ENCODE assay signal across 1 cellular context in the genomic region with DNA sequence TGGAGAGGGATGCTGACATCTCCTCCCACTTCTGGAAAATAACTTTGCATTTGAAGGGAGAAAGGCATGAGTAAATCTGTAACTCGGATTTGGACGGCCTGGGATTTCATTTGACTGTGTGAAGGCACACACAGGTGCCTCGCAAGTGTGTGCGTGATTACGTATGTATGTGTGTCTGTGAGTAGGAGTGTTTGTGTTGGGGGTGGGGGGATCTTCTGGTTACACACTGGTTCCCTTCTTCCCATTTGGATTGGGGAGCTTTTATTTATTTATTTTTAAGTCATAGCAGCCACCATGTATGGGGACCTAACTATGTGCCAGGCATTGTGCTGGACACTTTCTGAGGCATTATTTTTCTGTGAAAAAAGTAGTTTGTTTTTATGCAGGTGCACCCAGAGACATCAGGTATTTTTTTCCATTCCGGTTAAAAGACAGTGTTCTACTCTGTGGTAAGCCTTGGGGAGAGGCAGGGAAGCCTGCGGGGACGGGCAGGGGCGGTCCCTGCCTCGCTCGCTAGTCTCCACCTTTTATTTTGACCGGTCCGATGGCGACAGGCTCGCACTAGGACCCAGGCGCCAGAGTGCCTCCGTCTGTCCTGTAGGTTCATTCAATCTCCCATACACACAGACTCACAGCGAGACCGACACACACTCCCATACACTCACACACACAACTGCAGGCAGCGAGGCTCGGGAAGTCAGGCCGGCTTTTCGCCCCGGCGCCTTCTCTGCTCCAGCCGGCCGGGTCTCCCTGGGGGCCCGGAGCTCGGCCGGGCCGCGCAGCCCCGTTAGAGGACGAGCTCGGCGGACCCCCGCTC.
TF ChIP-seq lines count a peak whose summit lies in the region.

A gene (plus strand): TSS at position 618 of the 817 bp plus-strand sequence. CDS start 204 bp downstream, outside the sequence.

TF ChIP-seq in HepG2, 621 proteins besides CTCF, POLR2A, EP300 and RAD21 (continued from another document):
- TF ChIP-seq, protein P1, sequence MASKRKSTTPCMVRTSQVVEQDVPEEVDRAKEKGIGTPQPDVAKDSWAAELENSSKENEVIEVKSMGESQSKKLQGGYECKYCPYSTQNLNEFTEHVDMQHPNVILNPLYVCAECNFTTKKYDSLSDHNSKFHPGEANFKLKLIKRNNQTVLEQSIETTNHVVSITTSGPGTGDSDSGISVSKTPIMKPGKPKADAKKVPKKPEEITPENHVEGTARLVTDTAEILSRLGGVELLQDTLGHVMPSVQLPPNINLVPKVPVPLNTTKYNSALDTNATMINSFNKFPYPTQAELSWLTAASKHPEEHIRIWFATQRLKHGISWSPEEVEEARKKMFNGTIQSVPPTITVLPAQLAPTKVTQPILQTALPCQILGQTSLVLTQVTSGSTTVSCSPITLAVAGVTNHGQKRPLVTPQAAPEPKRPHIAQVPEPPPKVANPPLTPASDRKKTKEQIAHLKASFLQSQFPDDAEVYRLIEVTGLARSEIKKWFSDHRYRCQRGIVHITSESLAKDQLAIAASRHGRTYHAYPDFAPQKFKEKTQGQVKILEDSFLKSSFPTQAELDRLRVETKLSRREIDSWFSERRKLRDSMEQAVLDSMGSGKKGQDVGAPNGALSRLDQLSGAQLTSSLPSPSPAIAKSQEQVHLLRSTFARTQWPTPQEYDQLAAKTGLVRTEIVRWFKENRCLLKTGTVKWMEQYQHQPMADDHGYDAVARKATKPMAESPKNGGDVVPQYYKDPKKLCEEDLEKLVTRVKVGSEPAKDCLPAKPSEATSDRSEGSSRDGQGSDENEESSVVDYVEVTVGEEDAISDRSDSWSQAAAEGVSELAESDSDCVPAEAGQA (IDR thresholded peaks at IDR 0.05; ENCODE audit: low read depth): 0 out of 2 replicates have a peak, but pooled peaks have one; percentile 16
- TF ChIP-seq, protein P1 (CRISPR knock-in tag; IDR thresholded peaks at IDR 0.05; ENCODE audit: borderline replicate concordance): no peak
- TF ChIP-seq, protein P2, sequence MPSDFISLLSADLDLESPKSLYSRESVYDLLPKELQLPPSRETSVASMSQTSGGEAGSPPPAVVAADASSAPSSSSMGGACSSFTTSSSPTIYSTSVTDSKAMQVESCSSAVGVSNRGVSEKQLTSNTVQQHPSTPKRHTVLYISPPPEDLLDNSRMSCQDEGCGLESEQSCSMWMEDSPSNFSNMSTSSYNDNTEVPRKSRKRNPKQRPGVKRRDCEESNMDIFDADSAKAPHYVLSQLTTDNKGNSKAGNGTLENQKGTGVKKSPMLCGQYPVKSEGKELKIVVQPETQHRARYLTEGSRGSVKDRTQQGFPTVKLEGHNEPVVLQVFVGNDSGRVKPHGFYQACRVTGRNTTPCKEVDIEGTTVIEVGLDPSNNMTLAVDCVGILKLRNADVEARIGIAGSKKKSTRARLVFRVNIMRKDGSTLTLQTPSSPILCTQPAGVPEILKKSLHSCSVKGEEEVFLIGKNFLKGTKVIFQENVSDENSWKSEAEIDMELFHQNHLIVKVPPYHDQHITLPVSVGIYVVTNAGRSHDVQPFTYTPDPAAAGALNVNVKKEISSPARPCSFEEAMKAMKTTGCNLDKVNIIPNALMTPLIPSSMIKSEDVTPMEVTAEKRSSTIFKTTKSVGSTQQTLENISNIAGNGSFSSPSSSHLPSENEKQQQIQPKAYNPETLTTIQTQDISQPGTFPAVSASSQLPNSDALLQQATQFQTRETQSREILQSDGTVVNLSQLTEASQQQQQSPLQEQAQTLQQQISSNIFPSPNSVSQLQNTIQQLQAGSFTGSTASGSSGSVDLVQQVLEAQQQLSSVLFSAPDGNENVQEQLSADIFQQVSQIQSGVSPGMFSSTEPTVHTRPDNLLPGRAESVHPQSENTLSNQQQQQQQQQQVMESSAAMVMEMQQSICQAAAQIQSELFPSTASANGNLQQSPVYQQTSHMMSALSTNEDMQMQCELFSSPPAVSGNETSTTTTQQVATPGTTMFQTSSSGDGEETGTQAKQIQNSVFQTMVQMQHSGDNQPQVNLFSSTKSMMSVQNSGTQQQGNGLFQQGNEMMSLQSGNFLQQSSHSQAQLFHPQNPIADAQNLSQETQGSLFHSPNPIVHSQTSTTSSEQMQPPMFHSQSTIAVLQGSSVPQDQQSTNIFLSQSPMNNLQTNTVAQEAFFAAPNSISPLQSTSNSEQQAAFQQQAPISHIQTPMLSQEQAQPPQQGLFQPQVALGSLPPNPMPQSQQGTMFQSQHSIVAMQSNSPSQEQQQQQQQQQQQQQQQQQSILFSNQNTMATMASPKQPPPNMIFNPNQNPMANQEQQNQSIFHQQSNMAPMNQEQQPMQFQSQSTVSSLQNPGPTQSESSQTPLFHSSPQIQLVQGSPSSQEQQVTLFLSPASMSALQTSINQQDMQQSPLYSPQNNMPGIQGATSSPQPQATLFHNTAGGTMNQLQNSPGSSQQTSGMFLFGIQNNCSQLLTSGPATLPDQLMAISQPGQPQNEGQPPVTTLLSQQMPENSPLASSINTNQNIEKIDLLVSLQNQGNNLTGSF (CRISPR knock-in tag; IDR thresholded peaks at IDR 0.05): peak; percentile 40; the same call in 1 of the 2 replicates
- TF ChIP-seq ATAD3A (CRISPR knock-in tag; IDR thresholded peaks at IDR 0.05): no peak
- no peak for TF ChIP-seq SMYD3 (CRISPR knock-in tag; IDR thresholded peaks at IDR 0.05)
- 0 out of 2 replicates have a peak, but pooled peaks have one; percentile 50 for TF ChIP-seq ZNF530 (CRISPR knock-in tag; IDR thresholded peaks at IDR 0.05; ENCODE audit: low read depth)
- TF ChIP-seq, protein P3, sequence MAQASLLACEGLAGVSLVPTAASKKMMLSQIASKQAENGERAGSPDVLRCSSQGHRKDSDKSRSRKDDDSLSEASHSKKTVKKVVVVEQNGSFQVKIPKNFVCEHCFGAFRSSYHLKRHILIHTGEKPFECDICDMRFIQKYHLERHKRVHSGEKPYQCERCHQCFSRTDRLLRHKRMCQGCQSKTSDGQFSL (CRISPR knock-in tag; IDR thresholded peaks at IDR 0.05): 0 out of 2 replicates have a peak, but pooled peaks have one; percentile 22
- TF ChIP-seq MED1 (CRISPR knock-in tag; IDR thresholded peaks at IDR 0.05): peak; percentile 67
- TF ChIP-seq ZBTB3 (CRISPR knock-in tag; IDR thresholded peaks at IDR 0.05; ENCODE audit: borderline replicate concordance, low read depth): no peak
- TF ChIP-seq ZNF549 (CRISPR knock-in tag; IDR thresholded peaks at IDR 0.05): no peak
- 0 out of 2 replicates have a peak, but pooled peaks have one; percentile 51 for TF ChIP-seq MIXL1 (CRISPR knock-in tag; IDR thresholded peaks at IDR 0.05)
- peak; percentile 50; the same call in 1 of the 2 replicates for TF ChIP-seq ZNF160 (CRISPR knock-in tag; IDR thresholded peaks at IDR 0.05)
- 0 out of 2 replicates have a peak, but pooled peaks have one; percentile 56 for TF ChIP-seq ZNF441 (CRISPR knock-in tag; IDR thresholded peaks at IDR 0.05; ENCODE audit: borderline replicate concordance)
- TF ChIP-seq, protein P4, sequence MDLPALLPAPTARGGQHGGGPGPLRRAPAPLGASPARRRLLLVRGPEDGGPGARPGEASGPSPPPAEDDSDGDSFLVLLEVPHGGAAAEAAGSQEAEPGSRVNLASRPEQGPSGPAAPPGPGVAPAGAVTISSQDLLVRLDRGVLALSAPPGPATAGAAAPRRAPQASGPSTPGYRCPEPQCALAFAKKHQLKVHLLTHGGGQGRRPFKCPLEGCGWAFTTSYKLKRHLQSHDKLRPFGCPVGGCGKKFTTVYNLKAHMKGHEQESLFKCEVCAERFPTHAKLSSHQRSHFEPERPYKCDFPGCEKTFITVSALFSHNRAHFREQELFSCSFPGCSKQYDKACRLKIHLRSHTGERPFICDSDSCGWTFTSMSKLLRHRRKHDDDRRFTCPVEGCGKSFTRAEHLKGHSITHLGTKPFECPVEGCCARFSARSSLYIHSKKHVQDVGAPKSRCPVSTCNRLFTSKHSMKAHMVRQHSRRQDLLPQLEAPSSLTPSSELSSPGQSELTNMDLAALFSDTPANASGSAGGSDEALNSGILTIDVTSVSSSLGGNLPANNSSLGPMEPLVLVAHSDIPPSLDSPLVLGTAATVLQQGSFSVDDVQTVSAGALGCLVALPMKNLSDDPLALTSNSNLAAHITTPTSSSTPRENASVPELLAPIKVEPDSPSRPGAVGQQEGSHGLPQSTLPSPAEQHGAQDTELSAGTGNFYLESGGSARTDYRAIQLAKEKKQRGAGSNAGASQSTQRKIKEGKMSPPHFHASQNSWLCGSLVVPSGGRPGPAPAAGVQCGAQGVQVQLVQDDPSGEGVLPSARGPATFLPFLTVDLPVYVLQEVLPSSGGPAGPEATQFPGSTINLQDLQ (CRISPR knock-in tag; IDR thresholded peaks at IDR 0.05): no peak
- no peak for TF ChIP-seq ZNF230 (CRISPR knock-in tag; IDR thresholded peaks at IDR 0.05)
- TF ChIP-seq SOX6 (IDR thresholded peaks at IDR 0.05): no peak
- peak; percentile 66 for TF ChIP-seq SOX6 (CRISPR knock-in tag; IDR thresholded peaks at IDR 0.05)
- TF ChIP-seq FOSL1 (CRISPR knock-in tag; IDR thresholded peaks at IDR 0.05; ENCODE audit: borderline replicate concordance): no peak
- no peak for TF ChIP-seq SP5 (CRISPR knock-in tag; IDR thresholded peaks at IDR 0.05; ENCODE audit: borderline replicate concordance, low read depth)
- TF ChIP-seq MEIS1 (CRISPR knock-in tag; IDR thresholded peaks at IDR 0.05; ENCODE audit: borderline replicate concordance): no peak
- no peak for TF ChIP-seq SP140L (CRISPR knock-in tag; IDR thresholded peaks at IDR 0.05; ENCODE audit: borderline replicate concordance)
- TF ChIP-seq ZNF766 (CRISPR knock-in tag; IDR thresholded peaks at IDR 0.05; ENCODE audit: borderline replicate concordance): no peak
- TF ChIP-seq NPAS2 (CRISPR knock-in tag; IDR thresholded peaks at IDR 0.05; ENCODE audit: borderline replicate concordance): no peak
- TF ChIP-seq KLF12 (CRISPR knock-in tag; IDR thresholded peaks at IDR 0.05; ENCODE audit: borderline replicate concordance): 0 out of 2 replicates have a peak, but pooled peaks have one; percentile 60
TF ChIP-seq in HepG2: peak in this region for 132.
